8 cellular contexts compared by ENCODE assay signal in genomic region chr7:99551329-99551728, GRCh38. TPM values are rescaled to one million over a fixed set of nuclear protein-coding genes. Genes with fewer than 3 reads are reported as not detected.
DNase-seq lines count a peak whose midpoint lies in the region; ATAC-seq and TF ChIP-seq lines count a peak whose summit lies in the region.

No MANE protein-coding gene starts in this region.

- no peak overlapping the region for H4K5ac ChIP-seq in mesendoderm (ENCODE audit: low read length)

- H3K36me3 ChIP-seq in mesendoderm (ENCODE audit: control insufficient read depth, insufficient read depth, low read length) = no peaks in the 10 kb centered on the region

- DNase-seq in AG08395 (ENCODE audit: low spot score) (peak; percentile 13), choroid plexus epithelial cell (ENCODE audit: low read depth) (peak; percentile 27), mesendoderm (no peak), retina (no peak), posterior vena cava (ENCODE audit: low spot score) (no peak), midbrain (lab: John Stamatoyannopoulos, UW) (no peak)

- peak overlapping the region; percentile 99 for H3K4me3 ChIP-seq in choroid plexus epithelial cell (ENCODE audit: low read depth, low read length)
- peak overlapping the region; percentile 93 for H3K4me3 ChIP-seq in mesendoderm (ENCODE audit: low read length)

- H3K18ac ChIP-seq in mesendoderm (ENCODE audit: low read length) = no peak overlapping the region

- ATAC-seq in HG03354 (IDR thresholded peaks at IDR 0.05; ENCODE audit: poor library complexity, severe bottlenecking, unreplicated experiment) (peak; percentile 25), GM21529 (IDR thresholded peaks at IDR 0.05; ENCODE audit: unreplicated experiment) (no peak)

- no peak overlapping the region for H2BK120ac ChIP-seq in mesendoderm (ENCODE audit: low read depth, low read length)

- H2BK15ac ChIP-seq in mesendoderm (replicated peaks; ENCODE audit: low read depth) = no peak overlapping the region

- peaks cover 2% of the 10 kb centered on the region for H3K79me2 ChIP-seq in mesendoderm (ENCODE audit: control insufficient read depth, insufficient read depth, low read length)

- H2BK5ac ChIP-seq in mesendoderm (ENCODE audit: low read length) = no peak overlapping the region

- no peak overlapping the region for H4K8ac ChIP-seq in mesendoderm (ENCODE audit: low read depth, low read length)

- H3K23ac ChIP-seq in mesendoderm (ENCODE audit: low read length) = no peak overlapping the region

- intact Hi-C loops in posterior vena cava (cut with DNase I) = no loop called here

- WGBS in mesendoderm (ENCODE audit: extremely low coverage, insufficient coverage, low lambda C conversion rate) = no CpG with 5 or more reads among the region's 15 CpGs

- no peak overlapping the region for H3K27ac ChIP-seq in mesendoderm (ENCODE audit: low read depth, low read length)

- peaks cover 1% of the 10 kb centered on the region for H3K79me1 ChIP-seq in mesendoderm (ENCODE audit: low read length)

- H3K9ac ChIP-seq in mesendoderm (ENCODE audit: low read length) = peak overlapping the region; percentile 97

- no peak overlapping the region for H2AK5ac ChIP-seq in mesendoderm (ENCODE audit: low read length)

- H3K4me2 ChIP-seq in mesendoderm (ENCODE audit: low read length) = peak overlapping the region; percentile 47

- peak overlapping the region; percentile 58 for H3K4ac ChIP-seq in mesendoderm (ENCODE audit: low read depth, low read length)

- H3K27me3 ChIP-seq in mesendoderm (ENCODE audit: insufficient read depth, low read length, poor library complexity) = no peaks in the 10 kb centered on the region

- H3K4me1 ChIP-seq in mesendoderm (ENCODE audit: control insufficient read depth, low read depth, low read length) = no peaks in the 10 kb centered on the region

- H3K56ac ChIP-seq in mesendoderm (ENCODE audit: low read length) = peak overlapping the region; percentile 98

- no peak for TF ChIP-seq CTCF in choroid plexus epithelial cell (conservative IDR thresholded peaks at IDR 0.05; ENCODE audit: low read depth, low read length)

RNA-seq across cellular contexts. Expression of gene FAM200A, which starts 0.6 kb away (rescaled TPM):
- polyA plus RNA-seq in mesendoderm (2013, experiment 1 of 2) = 3.8 TPM
- 3.8 TPM for polyA plus RNA-seq in mesendoderm (2013, experiment 2 of 2)
- total RNA-seq in posterior vena cava = 1 to 10 TPM; 3.2 to 5.4 TPM

RNA-seq across cellular contexts. Expression of gene ZNF655, which starts 7.1 kb away (rescaled TPM):
- polyA plus RNA-seq in mesendoderm (2013, experiment 1 of 2) = 34.9 TPM
- 35.4 TPM for polyA plus RNA-seq in mesendoderm (2013, experiment 2 of 2)
- total RNA-seq in posterior vena cava = 10 to 100 TPM; 55.2 to 75.5 TPM

RNA-seq across cellular contexts. Expression of gene TMEM225B, which starts 46.7 kb away (rescaled TPM):
- 0.04 TPM for polyA plus RNA-seq in mesendoderm (2013, experiment 1 of 2)
- not detected for polyA plus RNA-seq in mesendoderm (2013, experiment 2 of 2)
- total RNA-seq in posterior vena cava = 1 to 10 TPM in 1 of 2 donors, under 1 TPM in 1; 0.57 to 2.0 TPM

RNA-seq across cellular contexts. Expression of gene ZKSCAN5, which starts 46.9 kb away (rescaled TPM):
- 8.6 TPM for polyA plus RNA-seq in mesendoderm (2013, experiment 1 of 2)
- 8.9 TPM for polyA plus RNA-seq in mesendoderm (2013, experiment 2 of 2)
- total RNA-seq in posterior vena cava = 1 to 10 TPM; 5.9 to 7.0 TPM

RNA-seq across cellular contexts. Expression of gene ZNF394, which starts 51.2 kb away (rescaled TPM):
- polyA plus RNA-seq in mesendoderm (2013, experiment 1 of 2) = 12.0 TPM
- polyA plus RNA-seq in mesendoderm (2013, experiment 2 of 2) = 11.7 TPM
- 10 to 100 TPM; 17.5 to 20.0 TPM for total RNA-seq in posterior vena cava

Comparison
In these comparisons a context has a peak if more than half of its experiments do, and no peak if none do; other contexts are left out.
1. DNase-seq: peak in AG08395 (single experiment) and choroid plexus epithelial cell (single experiment); none in mesendoderm (single experiment), retina (single experiment), posterior vena cava (single experiment) and midbrain (single experiment).